ENCODE assay signal across 28 cellular contexts in the genomic region with DNA sequence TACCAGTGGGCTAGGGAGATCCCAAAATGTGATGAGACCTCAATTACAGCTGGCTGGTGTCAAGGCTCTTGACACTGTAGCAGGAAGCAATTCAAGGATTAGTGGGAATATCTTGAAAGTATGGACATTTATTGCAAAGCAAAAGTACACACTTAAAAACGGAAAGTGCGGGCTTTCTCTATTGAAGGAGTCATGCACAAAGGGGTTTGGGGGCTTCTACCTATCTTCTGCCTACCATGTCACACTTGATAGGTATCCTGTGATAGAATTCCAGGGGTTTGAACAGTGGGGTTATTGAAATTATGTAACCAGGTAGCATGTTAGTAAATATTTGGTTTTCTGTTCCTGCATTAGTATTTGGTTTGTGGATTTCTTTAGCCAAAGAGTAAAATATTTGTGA.
"Had no signal": no experiment of that assay in that cellular context is flagged by ENCODE, and none has a peak within 500 bp of the region (broad histone marks: within the 10 kb centered on the region; RNA-seq: fewer than 3 reads in every experiment).

No MANE protein-coding gene starts in this region.

- H3K36me3 ChIP-seq: colonic mucosa, esophagus muscularis mucosa, esophagus squamous epithelium, gastrocnemius medialis, gastroesophageal sphincter, heart left ventricle, heart right ventricle had no signal

- DNase-seq: colonic mucosa; cortex of kidney; dermis blood vessel endothelial cell; dorsolateral prefrontal cortex; effector CD4-positive, alpha-beta T cell; effector CD8-positive, alpha-beta T cell; effector memory CD4-positive, alpha-beta T cell; effector memory CD8-positive, alpha-beta T cell; endodermal cell; erythroblast; esophagus squamous epithelium; foreskin fibroblast; foreskin keratinocyte; foreskin melanocyte; gastrocnemius medialis; glutamatergic neuron; head of caudate nucleus; heart left ventricle; heart right ventricle had no signal

- H3K27ac ChIP-seq: colonic mucosa, coronary artery, dorsolateral prefrontal cortex, epithelial cell of prostate, esophagus muscularis mucosa, esophagus squamous epithelium, foreskin keratinocyte, gastrocnemius medialis, gastroesophageal sphincter, heart left ventricle, heart right ventricle had no signal

- H3K27me3 ChIP-seq: colonic mucosa, dorsolateral prefrontal cortex, esophagus muscularis mucosa, esophagus squamous epithelium, foreskin keratinocyte, gastrocnemius medialis, gastroesophageal sphincter, heart left ventricle, heart right ventricle had no signal

- ATAC-seq: effector memory CD8-positive, alpha-beta T cell; esophagus mucosa; foreskin keratinocyte; gastrocnemius medialis; gastroesophageal sphincter; heart left ventricle; heart right ventricle had no signal

- H3K4me1 ChIP-seq: colonic mucosa, esophagus muscularis mucosa, esophagus squamous epithelium, foreskin keratinocyte, gastrocnemius medialis, gastroesophageal sphincter, heart left ventricle, heart right ventricle had no signal

- H3K4me3 ChIP-seq: colonic mucosa, coronary artery, dorsolateral prefrontal cortex, esophagus muscularis mucosa, esophagus squamous epithelium, gastrocnemius medialis, gastroesophageal sphincter, heart left ventricle, heart right ventricle had no signal

- FAIRE-seq: colon, endometrium, endothelial cell of umbilical vein, frontal cortex had no signal

- H3K9me3 ChIP-seq: colonic mucosa, gastrocnemius medialis had no signal
